1 cellular context compared by ENCODE assay signal in genomic region chr15:45331977-45332376, GRCh38.
TF ChIP-seq lines count a peak whose summit lies in the region.

No MANE protein-coding gene starts in this region.

TF ChIP-seq in HepG2, 621 proteins besides CTCF, POLR2A, EP300 and RAD21:
- TF ChIP-seq TERF1 (CRISPR knock-in tag; IDR thresholded peaks at IDR 0.05) (no peak), TEAD3 (CRISPR knock-in tag; optimal IDR thresholded peaks at IDR 0.05; ENCODE audit: borderline replicate concordance) (no peak), ZNF619 (CRISPR knock-in tag; IDR thresholded peaks at IDR 0.05) (no peak), HOXA3 (CRISPR knock-in tag; IDR thresholded peaks at IDR 0.05) (no peak), ZBTB46 (CRISPR knock-in tag; IDR thresholded peaks at IDR 0.05; ENCODE audit: borderline replicate concordance) (no peak), ZNF883 (CRISPR knock-in tag; IDR thresholded peaks at IDR 0.05; ENCODE audit: not compliant biosample characterization) (no peak), ZNF572 (CRISPR knock-in tag; IDR thresholded peaks at IDR 0.05) (no peak)
